ENCODE assay signal across 8 cellular contexts in genomic region chr1:39798859-39799769, GRCh38. TPM values are rescaled to one million over a fixed set of nuclear protein-coding genes. Genes with fewer than 3 reads are reported as not detected.
DNase-seq lines count a peak whose midpoint lies in the region; ATAC-seq and TF ChIP-seq lines count a peak whose summit lies in the region.
"Not testable (repeated sequence)": the region's sequence is repeated elsewhere in the genome, so short reads cannot be mapped to it uniquely, and the experiment has no call there.

No MANE protein-coding gene starts in this region.

- not testable (repeated sequence) for TF ChIP-seq RAD21 in Ishikawa (IDR thresholded peaks at IDR 0.05; ENCODE audit: low read depth)

- not testable (repeated sequence) for TF ChIP-seq EP300 in Ishikawa (IDR thresholded peaks at IDR 0.05; ENCODE audit: borderline replicate concordance)

- ATAC-seq in GM21786 (IDR thresholded peaks at IDR 0.05; ENCODE audit: unreplicated experiment) = peak; percentile 92
- ATAC-seq in activated T-cell treated with anti-CD3 and anti-CD28 coated beads, Interleukin-2, amount 50 U/mL, for 72 hours (replicated peaks in 1 of 2) = peak; percentile 89 to 96
- ATAC-seq in stimulated activated naive CD8-positive, alpha-beta T cell treated with anti-CD3 and anti-CD28 coated beads, Interleukin-15, amount 100 ng/mL, for 72 hours = peak; percentile 97

- H3K4me1 Mint-ChIP-seq in activated T-cell treated with anti-CD3 and anti-CD28 coated beads, Interleukin-2, amount 50 U/mL, for 72 hours (ENCODE audit: low read depth) = peaks cover 25% of the 10 kb centered on the region
- H3K4me1 Mint-ChIP-seq in stimulated activated naive CD8-positive, alpha-beta T cell treated with anti-CD3 and anti-CD28 coated beads, Interleukin-15, amount 100 ng/mL, for 72 hours = peaks cover 17% of the 10 kb centered on the region

- DNase-seq in GM10248 (ENCODE audit: extremely low spot score) = peak; percentile 90
- DNase-seq in RPMI8226 = peak; percentile 97
- DNase-seq in activated T-cell treated with anti-CD3 and anti-CD28 coated beads, Interleukin-2, amount 50 U/mL, for 72 hours = peak; percentile 78 to 94
- DNase-seq in foreskin fibroblast = peak; percentile 14 to 42
- peak; percentile 19 for DNase-seq in occipital lobe (lab: John Stamatoyannopoulos, UW)
- peak; percentile 68 to 93 for DNase-seq in stimulated activated naive CD8-positive, alpha-beta T cell treated with anti-CD3 and anti-CD28 coated beads, Interleukin-15, amount 100 ng/mL, for 72 hours

- H3K9me3 Mint-ChIP-seq in activated T-cell treated with anti-CD3 and anti-CD28 coated beads, Interleukin-2, amount 50 U/mL, for 72 hours; stimulated activated naive CD8-positive, alpha-beta T cell treated with anti-CD3 and anti-CD28 coated beads, Interleukin-15, amount 100 ng/mL, for 72 hours: not testable (repeated sequence)

- CTCF ChIA-PET in GM10248 (lab: Yijun Ruan, JAX) = interaction anchor here (0.6 to 5.4 kb wide), 57 partner anchors 10 to 972 kb away, joined by 3 to 52 read pairs (median 4); partner anchors contain the start of genes BMP8B, MYCL, NT5C1A and PPIE

- peak; percentile 66 for TF ChIP-seq CTCF in GM10248 (IDR thresholded peaks at IDR 0.05; ENCODE audit: control extremely low read depth, extremely low read depth, low read depth, missing control alignments)
- TF ChIP-seq CTCF in foreskin fibroblast (IDR thresholded peaks at IDR 0.05; ENCODE audit: low read depth, low read length) = not testable (repeated sequence)

- POLR2A ChIA-PET in GM10248 (lab: Yijun Ruan, JAX) = interaction anchor here (0.5 kb wide), 1 partner anchor 33 kb away, joined by 4 read pairs; no protein-coding TSS in a partner anchor

- H3K4me3 ChIP-seq in foreskin fibroblast (ENCODE audit: low read depth in 1 of 2, low read length in 2 of 2) = not testable (repeated sequence)

- H3K27me3 Mint-ChIP-seq in activated T-cell treated with anti-CD3 and anti-CD28 coated beads, Interleukin-2, amount 50 U/mL, for 72 hours (ENCODE audit: low read depth); stimulated activated naive CD8-positive, alpha-beta T cell treated with anti-CD3 and anti-CD28 coated beads, Interleukin-15, amount 100 ng/mL, for 72 hours: not testable (repeated sequence)

- H3K4me3 Mint-ChIP-seq in activated T-cell treated with anti-CD3 and anti-CD28 coated beads, Interleukin-2, amount 50 U/mL, for 72 hours = peak overlapping the region; percentile 70 to 79
- H3K4me3 Mint-ChIP-seq in stimulated activated naive CD8-positive, alpha-beta T cell treated with anti-CD3 and anti-CD28 coated beads, Interleukin-15, amount 100 ng/mL, for 72 hours = peak overlapping the region; percentile 60 to 67

- H3K36me3 Mint-ChIP-seq in activated T-cell treated with anti-CD3 and anti-CD28 coated beads, Interleukin-2, amount 50 U/mL, for 72 hours (ENCODE audit: insufficient read depth in 2 of 2) = not testable (repeated sequence)

- H3K27ac Mint-ChIP-seq in activated T-cell treated with anti-CD3 and anti-CD28 coated beads, Interleukin-2, amount 50 U/mL, for 72 hours = peak overlapping the region; percentile 76
- H3K27ac Mint-ChIP-seq in stimulated activated naive CD8-positive, alpha-beta T cell treated with anti-CD3 and anti-CD28 coated beads, Interleukin-15, amount 100 ng/mL, for 72 hours = peak overlapping the region; percentile 77 to 94

TF ChIP-seq in Ishikawa, 13 proteins besides CTCF, POLR2A, EP300 and RAD21:
- TF ChIP-seq USF1 (IDR thresholded peaks at IDR 0.05) = peak; percentile 25; the same call in 1 of the 2 replicates

RNA-seq across cellular contexts. Expression of gene BMP8B, which starts 10.4 kb away (rescaled TPM):
- 1 to 10 TPM in 1 of 2 donors, under 1 TPM in 1; 0.69 to 1.5 TPM for total RNA-seq in activated T-cell treated with anti-CD3 and anti-CD28 coated beads, Interleukin-2, amount 50 U/mL, for 72 hours
- 0.16 TPM for total RNA-seq in occipital lobe

RNA-seq across cellular contexts. Expression of gene OXCT2, which starts 28.0 kb away (rescaled TPM):
- 1 to 10 TPM; 2.9 TPM for total RNA-seq in activated T-cell treated with anti-CD3 and anti-CD28 coated beads, Interleukin-2, amount 50 U/mL, for 72 hours
- total RNA-seq in occipital lobe = 0.47 TPM

Comparison
In these comparisons a context has a peak if more than half of its experiments do, and no peak if none do; other contexts are left out.
1. DNase-seq: peak in every context shown above with its lines; median percentile 97 in RPMI8226; 90 in GM10248; 86 in activated T-cell treated with anti-CD3 and anti-CD28 coated beads, Interleukin-2, amount 50 U/mL, for 72 hours; 80 in stimulated activated naive CD8-positive, alpha-beta T cell treated with anti-CD3 and anti-CD28 coated beads, Interleukin-15, amount 100 ng/mL, for 72 hours; 28 in foreskin fibroblast; 19 in occipital lobe.